Comparison of ENCODE assay signal across 2 cellular contexts in genomic region chr12:120725659-120726509, GRCh38.
TF ChIP-seq lines count a peak whose summit lies in the region.

Gene ACADS, plus strand, starts transcription at chr12:120725826. Its CDS starts 60 bp downstream, at chr12:120725886.

TF ChIP-seq in HCT116, 20 proteins besides CTCF, POLR2A, EP300 and RAD21:
- TF ChIP-seq REST (IDR thresholded peaks at IDR 0.05; ENCODE audit: low read depth) (no peak), SIN3A (IDR thresholded peaks at IDR 0.05; ENCODE audit: low read depth) (peak; percentile 45; the same call in 1 of the 2 replicates), JUND (IDR thresholded peaks at IDR 0.05) (no peak), POLR2AphosphoS5 (IDR thresholded peaks at IDR 0.05; ENCODE audit: low read depth, low read length) (peak; percentile 92), CEBPB (IDR thresholded peaks at IDR 0.05; ENCODE audit: low read depth) (no peak), TCF7L2 (IDR thresholded peaks at IDR 0.05; ENCODE audit: borderline replicate concordance, extremely low read depth, insufficient read depth, insufficient read length) (no peak), FOSL1 (IDR thresholded peaks at IDR 0.05; ENCODE audit: low read depth) (no peak), EGR1 (IDR thresholded peaks at IDR 0.05; ENCODE audit: low read depth) (no peak), ZNF274 (IDR thresholded peaks at IDR 0.05; ENCODE audit: low read depth, low read length) (no peak), SRF (IDR thresholded peaks at IDR 0.05; ENCODE audit: low read depth) (no peak), ATF3 (IDR thresholded peaks at IDR 0.05) (no peak), ZBTB33 (IDR thresholded peaks at IDR 0.05; ENCODE audit: extremely low read depth, insufficient replicate concordance, low read length) (no peak), CBX3 (IDR thresholded peaks at IDR 0.05; ENCODE audit: low read depth) (no peak), ELF1 (IDR thresholded peaks at IDR 0.05; ENCODE audit: borderline replicate concordance, low read depth) (no peak), YY1 (IDR thresholded peaks at IDR 0.05; ENCODE audit: extremely low read depth, insufficient replicate concordance, low read depth, low read length) (peak; percentile 70), MAX (IDR thresholded peaks at IDR 0.05) (peak; percentile 70; the same call in 1 of the 2 replicates), ZFX (IDR thresholded peaks at IDR 0.05) (peak; percentile 78), EZH2 (IDR thresholded peaks at IDR 0.05) (no peak), EZH2phosphoT487 (IDR thresholded peaks at IDR 0.05; ENCODE audit: borderline replicate concordance) (no peak), SP1 (IDR thresholded peaks at IDR 0.05; ENCODE audit: low read depth) (no peak; the same call in 1 of the 2 replicates)

TF ChIP-seq in SK-N-SH, 30 proteins besides CTCF, POLR2A, EP300 and RAD21 (continued from another document):
- TF ChIP-seq REST (IDR thresholded peaks at IDR 0.05; ENCODE audit: low read depth, low read length) (no peak), JUND (IDR thresholded peaks at IDR 0.05) (no peak), MAX (IDR thresholded peaks at IDR 0.05; ENCODE audit: low read depth) (peak; percentile 61; the same call in 1 of the 2 replicates), RFX5 (IDR thresholded peaks at IDR 0.05; ENCODE audit: low read length) (no peak), USF2 (IDR thresholded peaks at IDR 0.05; ENCODE audit: borderline replicate concordance, low read depth, low read length) (no peak), FOXM1 (IDR thresholded peaks at IDR 0.05; ENCODE audit: low read depth) (no peak), TAF1 (IDR thresholded peaks at IDR 0.05; ENCODE audit: borderline replicate concordance, low read depth, low read length) (0 out of 2 replicates have a peak, but pooled peaks have one; percentile 20), MXI1 (IDR thresholded peaks at IDR 0.05; ENCODE audit: low read depth, low read length) (peak; percentile 72), NRF1 (IDR thresholded peaks at IDR 0.05; ENCODE audit: low read depth, low read length) (peak; percentile 48), GATA2 (CRISPR knock-in tag; IDR thresholded peaks at IDR 0.05) (no peak), USF1 (IDR thresholded peaks at IDR 0.05; ENCODE audit: borderline replicate concordance, low read depth) (no peak), PBX3 (IDR thresholded peaks at IDR 0.05) (no peak), ZBTB33 (IDR thresholded peaks at IDR 0.05; ENCODE audit: borderline replicate concordance, low read depth) (no peak), CHD2 (IDR thresholded peaks at IDR 0.05; ENCODE audit: low read length, partially characterized antibody) (no peak)
